ENCODE assay signal across 8 cellular contexts in genomic region chr10:73251683-73252444, GRCh38. TPM values are rescaled to one million over a fixed set of nuclear protein-coding genes. Genes with fewer than 3 reads are reported as not detected.
DNase-seq lines count a peak whose midpoint lies in the region; ATAC-seq, FAIRE-seq and TF ChIP-seq lines count a peak whose summit lies in the region.

No MANE protein-coding gene starts in this region.

- peak; percentile 73 for ATAC-seq in K562

- TF ChIP-seq CTCF in K562 (IDR thresholded peaks at IDR 0.05 in 2 of 3, conservative IDR thresholded peaks at IDR 0.05 in 1 of 3; ENCODE audit: insufficient read depth in 2 of 3, low read depth in 1 of 3, low read length in 3 of 3), result no peak

- no peak for TF ChIP-seq POLR2A in K562 (conservative IDR thresholded peaks at IDR 0.05)

- H3K9me3 ChIP-seq in K562 (replicated peaks; ENCODE audit: control insufficient read depth, insufficient read depth, low read depth, low read length) (no peaks in the 10 kb centered on the region), subcutaneous abdominal adipose tissue (ENCODE audit: control insufficient read depth in 5 of 5, low read length in 5 of 5) (no peaks in the 10 kb centered on the region)

- peaks cover 67% of the 10 kb centered on the region for H3K79me2 ChIP-seq in K562 (ENCODE audit: control insufficient read depth, insufficient read depth, low read length)

- peak overlapping the region; percentile 98 for H3K4me2 ChIP-seq in K562 (ENCODE audit: insufficient read depth, low read length)

- FAIRE-seq in K562 (lab: Jason Lieb, UNC), result peak; percentile 67

- peaks cover 28% of the 10 kb centered on the region for H3K36me3 ChIP-seq in K562 (ENCODE audit: control insufficient read depth, insufficient read depth, low read length)
- H3K36me3 ChIP-seq in subcutaneous abdominal adipose tissue (ENCODE audit: control insufficient read depth in 5 of 5, insufficient read depth in 5 of 5, low read length in 5 of 5), result peaks cover 6 to 18% (median 13%) of the 10 kb centered on the region in 5 donors

- H3K9ac ChIP-seq in K562 (ENCODE audit: insufficient read depth in 1 of 2, low read depth in 2 of 2, low read length in 2 of 2) (peak overlapping the region; percentile 88 to 96), subcutaneous abdominal adipose tissue (ENCODE audit: low read length in 5 of 5) (peak overlapping the region; percentile 84 to 99 (median 92))

- BruUV-seq in K562 (replicated peaks; lab: Mats Ljungman, UMichigan), result TSS peak; percentile 75

- peak overlapping the region; percentile 97 for H2AFZ ChIP-seq in K562 (ENCODE audit: low read depth, low read length)

- H3K4me1 ChIP-seq in K562 (replicated peaks in 1 of 2; ENCODE audit: control insufficient read depth in 2 of 2, insufficient read depth in 2 of 2, low read length in 2 of 2) (peaks cover 7 to 29% of the 10 kb centered on the region in 2 experiments; a peak in 4 of 5 replicates), subcutaneous abdominal adipose tissue (ENCODE audit: control insufficient read depth in 5 of 5, insufficient read depth in 5 of 5, low read length in 5 of 5) (peaks cover 9 to 30% (median 25%) of the 10 kb centered on the region in 5 donors)

- H3K4me3 ChIP-seq in K562 (peak overlapping the region; percentile 59), subcutaneous abdominal adipose tissue (ENCODE audit: low read depth in 1 of 5, low read length in 5 of 5) (peak overlapping the region; percentile 86 to 100 (median 90))

- H3K9me1 ChIP-seq in K562 (ENCODE audit: control insufficient read depth, insufficient read depth, low read length), result no peaks in the 10 kb centered on the region

- intact Hi-C loops in K562 (cut with micrococcal nuclease), result loop anchor here (2.0 kb wide), 1 partner anchor 83 kb away; the partner anchor contains the start of genes ECD and FAM149B1

- in situ Hi-C loops in K562 (cut with MboI), result loop anchor here (5.0 kb wide), 2 partner anchors 390 to 625 kb away; partner anchors contain the start of gene MYOZ1

- H3K27me3 ChIP-seq in K562 (ENCODE audit: control insufficient read depth in 2 of 2, insufficient read depth in 2 of 2, low read length in 2 of 2) (no peaks in the 10 kb centered on the region), layer of hippocampus (ENCODE audit: control insufficient read depth, insufficient read depth, low read length) (no peaks in the 10 kb centered on the region), subcutaneous abdominal adipose tissue (ENCODE audit: control insufficient read depth in 5 of 5, insufficient read depth in 4 of 5, low read length in 5 of 5) (no peaks in the 10 kb centered on the region)

- TF ChIP-seq RAD21 in K562 (CRISPR knock-in tag; conservative IDR thresholded peaks at IDR 0.05 in 1 of 2, IDR thresholded peaks at IDR 0.05 in 1 of 2), result no peak

- H4K20me1 ChIP-seq in K562 (replicated peaks; ENCODE audit: control insufficient read depth, insufficient read depth, low read length), result no peaks in the 10 kb centered on the region

- CTCF ChIA-PET in K562 (lab: Yijun Ruan, JAX; ENCODE audit: low intra/inter-chr PET ratio), result interaction anchor here (0.5 kb wide), 1 partner anchor 280 kb away, joined by 3 read pairs; no protein-coding TSS in a partner anchor

- no peak for TF ChIP-seq EP300 in K562 (IDR thresholded peaks at IDR 0.05; ENCODE audit: low read length)

- H3K27ac ChIP-seq in K562 (ENCODE audit: extremely low read depth, low read depth, low read length) (peak overlapping the region; percentile 89), layer of hippocampus (ENCODE audit: low read depth, low read length) (peak overlapping the region; percentile 89), subcutaneous abdominal adipose tissue (ENCODE audit: low read depth, low read length) (peak overlapping the region; percentile 97)

- DNase-seq in stimulated activated CD4-positive, alpha-beta T cell treated with anti-CD3 and anti-CD28 coated beads, Interleukin-2, amount 100 ng/mL, for 24 hours, result peak; percentile 11 to 21
- DNase-seq in stimulated activated CD4-positive, alpha-beta T cell treated with anti-CD3 and anti-CD28 coated beads, Interleukin-12 subunit alpha, Interleukin-12 subunit beta, amount 100 ng/mL, for 4 hours, result no peak
- DNase-seq in LHCN-M2 (ENCODE audit: low read depth) (peak; percentile 20), K562 (ENCODE audit: extremely low read depth in 1 of 4, low spot score in 3 of 4) (peak in 2 of 4 experiments; percentile 58 to 62), NCI-H524 (lab: John Stamatoyannopoulos, UW) (no peak), NCI-H1436 treated with DMSO at 0.1 percent for 48 hours (lab: John Stamatoyannopoulos, UW) (no peak)

- WGBS in K562 (ENCODE audit: insufficient coverage, low coverage, missing lambda C conversion rate), result under 1% methylated on average over 23 of the region's 23 CpGs

- POLR2A ChIA-PET in K562 (lab: Yijun Ruan, JAX), result interaction anchor here (0.5 to 4.6 kb wide), 16 partner anchors 9 to 773 kb away, joined by 3 to 26 read pairs (median 4); no protein-coding TSS in a partner anchor

TF ChIP-seq in K562, 482 proteins besides CTCF, POLR2A, EP300 and RAD21 (continues in another document):
- TF ChIP-seq YY1 (IDR thresholded peaks at IDR 0.05; ENCODE audit: borderline replicate concordance in 1 of 3, control insufficient read depth in 1 of 3, extremely low read depth in 1 of 3, insufficient read depth in 3 of 3, insufficient read length in 1 of 3, insufficient replicate concordance in 2 of 3, low read depth in 1 of 3, low read length in 2 of 3) (peak in 1 of 3 experiments; percentile 5), NCOR1 (IDR thresholded peaks at IDR 0.05) (0 out of 2 replicates have a peak, but pooled peaks have one; percentile 2), PPARD (CRISPR knock-in tag; IDR thresholded peaks at IDR 0.05) (no peak), TFAP4 (CRISPR knock-in tag; IDR thresholded peaks at IDR 0.05; ENCODE audit: borderline replicate concordance) (peak; percentile 70), BDP1 (IDR thresholded peaks at IDR 0.05; ENCODE audit: insufficient read depth, insufficient read length) (no peak), RBM22 (IDR thresholded peaks at IDR 0.05; ENCODE audit: low read depth, low read length, poor library complexity, severe bottlenecking) (no peak)

RNA-seq across cellular contexts. Expression of gene MRPS16, which starts 0.6 kb away (rescaled TPM):
- total RNA-seq in LHCN-M2 (2014; rRNA removed) (83.9 and 92.9 TPM in 2 replicates), K562 (2014; rRNA removed) (120 and 170 TPM in 2 replicates), K562 (2014; rRNA removed; fragmentation: Illumina TruSeq; extraction: Trizol) (177 and 186 TPM in 2 replicates), K562 (2015; rRNA removed; fragmentation: Illumina TruSeq; extraction: Trizol) (152 and 166 TPM in 2 replicates), K562 (2021) (237 and 239 TPM in 2 replicates)
- 121 TPM for polyA plus RNA-seq in LHCN-M2 (2012)
- 66.6 and 71.5 TPM in 2 replicates for total RNA-seq in K562 (2011; cell fraction: chromatin; rRNA removed; ENCODE audit: low replicate concordance)
- 56.3 and 60.4 TPM in 2 replicates for total RNA-seq in K562 (2011; cell fraction: nucleolus; rRNA removed)
- total RNA-seq in K562 (2011; cell fraction: nucleoplasm; rRNA removed), result 80.6 and 100 TPM in 2 replicates
- polyA plus RNA-seq in K562 (2011; rRNA removed) (159 and 168 TPM in 2 replicates), K562 (2014; fragmentation: Illumina TruSeq; extraction: Trizol) (120 and 141 TPM in 2 replicates), K562 (2014; fragmentation: Nextera tagmentation; extraction: Ambion mirVana) (10 to 100 TPM; 65.0 to 99.7 TPM), K562 (2014; rRNA removed) (146 and 191 TPM in 2 replicates)
- 215 and 341 TPM in 2 replicates for polyA plus RNA-seq in K562 (2011; cell fraction: cytosol; rRNA removed)
- polyA plus RNA-seq in K562 (2011; cell fraction: nucleus; rRNA removed), result 84.4 and 85.4 TPM in 2 replicates
- polyA plus RNA-seq in K562 (2012), result 168 and 187 TPM in 2 replicates
- 73.3 and 105 TPM in 2 replicates for polyA minus RNA-seq in K562 (2011; rRNA and poly(A)+ RNA removed)
- polyA minus RNA-seq in K562 (2011; cell fraction: cytosol; rRNA and poly(A)+ RNA removed), result 54.8 and 84.6 TPM in 2 replicates
- 32.7 and 55.5 TPM in 2 replicates for polyA minus RNA-seq in K562 (2011; cell fraction: nucleus; rRNA and poly(A)+ RNA removed)

RNA-seq across cellular contexts. Expression of gene DNAJC9, which starts 4.8 kb away (rescaled TPM):
- total RNA-seq in LHCN-M2 (2014; rRNA removed) (64.8 and 66.5 TPM in 2 replicates), K562 (2014; rRNA removed) (118 and 132 TPM in 2 replicates), K562 (2014; rRNA removed; fragmentation: Illumina TruSeq; extraction: Trizol) (133 and 149 TPM in 2 replicates), K562 (2015; rRNA removed; fragmentation: Illumina TruSeq; extraction: Trizol) (119 and 124 TPM in 2 replicates), K562 (2021) (97.6 and 101 TPM in 2 replicates)
- 19.4 TPM for polyA plus RNA-seq in LHCN-M2 (2012)
- 90.4 and 196 TPM in 2 replicates for total RNA-seq in K562 (2011; cell fraction: chromatin; rRNA removed; ENCODE audit: low replicate concordance)
- total RNA-seq in K562 (2011; cell fraction: nucleolus; rRNA removed), result 60.9 and 74.1 TPM in 2 replicates
- total RNA-seq in K562 (2011; cell fraction: nucleoplasm; rRNA removed), result 110 and 179 TPM in 2 replicates
- polyA plus RNA-seq in K562 (2011; rRNA removed) (75.0 and 97.8 TPM in 2 replicates), K562 (2014; fragmentation: Illumina TruSeq; extraction: Trizol) (100 and 102 TPM in 2 replicates), K562 (2014; fragmentation: Nextera tagmentation; extraction: Ambion mirVana) (10 to 100 TPM; 66.7 to 80.2 TPM), K562 (2014; rRNA removed) (111 and 121 TPM in 2 replicates)
- 57.3 and 71.3 TPM in 2 replicates for polyA plus RNA-seq in K562 (2011; cell fraction: cytosol; rRNA removed)
- 62.5 and 90.3 TPM in 2 replicates for polyA plus RNA-seq in K562 (2011; cell fraction: nucleus; rRNA removed)
- 82.0 and 87.8 TPM in 2 replicates for polyA plus RNA-seq in K562 (2012)
- 117 and 124 TPM in 2 replicates for polyA minus RNA-seq in K562 (2011; rRNA and poly(A)+ RNA removed)
- 26.0 and 39.6 TPM in 2 replicates for polyA minus RNA-seq in K562 (2011; cell fraction: cytosol; rRNA and poly(A)+ RNA removed)
- 49.4 and 90.7 TPM in 2 replicates for polyA minus RNA-seq in K562 (2011; cell fraction: nucleus; rRNA and poly(A)+ RNA removed)

Comparison
In these comparisons a context has a peak if more than half of its experiments do, and no peak if none do; other contexts are left out.
1. DNase-seq: peak in stimulated activated CD4-positive, alpha-beta T cell treated with anti-CD3 and anti-CD28 coated beads, Interleukin-2, amount 100 ng/mL, for 24 hours (2 of 2) and LHCN-M2 (single experiment); none in stimulated activated CD4-positive, alpha-beta T cell treated with anti-CD3 and anti-CD28 coated beads, Interleukin-12 subunit alpha, Interleukin-12 subunit beta, amount 100 ng/mL, for 4 hours (single experiment), NCI-H524 (0 of 2) and NCI-H1436 treated with DMSO at 0.1 percent for 48 hours (single experiment).
2. Peak in every context shown above with its lines, with median percentiles within 50 percentile points of each other: H3K27ac ChIP-seq.